In genomic region chr7:17090751-17091150, GRCh38 we compare ENCODE assay signal across 23 cellular contexts.
DNase-seq lines count a peak whose midpoint lies in the region; ATAC-seq, FAIRE-seq and TF ChIP-seq lines count a peak whose summit lies in the region.
"Had no signal": no experiment of that assay in that cellular context is flagged by ENCODE, and none has a peak within 500 bp of the region (broad histone marks: within the 10 kb centered on the region; RNA-seq: fewer than 3 reads in every experiment).

No MANE protein-coding gene starts in this region.

- CTCF ChIA-PET in A673 (lab: Charles Lee), result no interaction called here
- CTCF ChIA-PET in activated CD8-positive, alpha-beta T cell treated with anti-CD3 and anti-CD28 coated beads, Interleukin-2, amount 10 ng/mL, durations not matched to agents 7 days and 5 days (lab: Charles Lee), result no interaction called here
- CTCF ChIA-PET in activated naive CD4-positive, alpha-beta T cell treated with anti-CD3 and anti-CD28 coated beads for 36 hours (lab: Charles Lee), result no interaction called here

- no peaks in the 10 kb centered on the region for H3K79me2 ChIP-seq in astrocyte (ENCODE audit: insufficient read depth, low read length)
- H3K79me2 ChIP-seq: hepatocyte had no signal

- H3K4me1 ChIP-seq in A673 (ENCODE audit: insufficient read depth, low read length, poor library complexity, severe bottlenecking) (no peaks in the 10 kb centered on the region), astrocyte (ENCODE audit: insufficient read depth, low read length) (peaks cover 2% of the 10 kb centered on the region)
- H3K4me1 ChIP-seq: left ventricle myocardium inferior had no signal

- H3K9ac ChIP-seq in astrocyte (ENCODE audit: low read length), result no peak overlapping the region

- H3K36me3 Mint-ChIP-seq in astrocyte (ENCODE audit: low read depth, unreplicated experiment), result no peaks in the 10 kb centered on the region
- H3K36me3 Mint-ChIP-seq in activated CD8-positive, alpha-beta T cell treated with anti-CD3 and anti-CD28 coated beads, Interleukin-2, amount 10 ng/mL, durations not matched to agents 7 days and 5 days (ENCODE audit: low read depth), result peaks cover 2% of the 10 kb centered on the region
- H3K36me3 Mint-ChIP-seq in activated naive CD4-positive, alpha-beta T cell treated with anti-CD3 and anti-CD28 coated beads for 36 hours (ENCODE audit: low read depth), result no peaks in the 10 kb centered on the region
- H3K36me3 Mint-ChIP-seq: WTC11 had no signal

- no peaks in the 10 kb centered on the region for H3K27me3 Mint-ChIP-seq in astrocyte (ENCODE audit: low read depth, unreplicated experiment)
- no peaks in the 10 kb centered on the region for H3K27me3 Mint-ChIP-seq in activated CD8-positive, alpha-beta T cell treated with anti-CD3 and anti-CD28 coated beads, Interleukin-2, amount 10 ng/mL, durations not matched to agents 7 days and 5 days (ENCODE audit: low read depth)
- no peaks in the 10 kb centered on the region for H3K27me3 Mint-ChIP-seq in activated naive CD4-positive, alpha-beta T cell treated with anti-CD3 and anti-CD28 coated beads for 36 hours (ENCODE audit: low read depth)
- H3K27me3 Mint-ChIP-seq: activated CD8-positive, alpha-beta memory T cell treated with anti-CD3 and anti-CD28 coated beads, Interleukin-2, amount 10 ng/mL, durations not matched to agents 7 days and 5 days had no signal

- FAIRE-seq in astrocyte (lab: Jason Lieb, UNC), result peak; percentile 92
- FAIRE-seq: endometrium had no signal

- POLR2A ChIA-PET in A673 (lab: Charles Lee; ENCODE audit: low non-redundant PET), result no interaction called here
- POLR2A ChIA-PET in activated CD8-positive, alpha-beta T cell treated with anti-CD3 and anti-CD28 coated beads, Interleukin-2, amount 10 ng/mL, durations not matched to agents 7 days and 5 days (lab: Charles Lee), result no interaction called here

- no peak overlapping the region for H3K4me2 ChIP-seq in astrocyte (ENCODE audit: low read length)
- H3K4me2 ChIP-seq: hepatocyte had no signal

- no peak overlapping the region for H3K27ac Mint-ChIP-seq in astrocyte (ENCODE audit: unreplicated experiment)
- H3K27ac Mint-ChIP-seq in activated CD8-positive, alpha-beta T cell treated with anti-CD3 and anti-CD28 coated beads, Interleukin-2, amount 10 ng/mL, durations not matched to agents 7 days and 5 days, result no peak overlapping the region
- H3K27ac Mint-ChIP-seq in activated naive CD4-positive, alpha-beta T cell treated with anti-CD3 and anti-CD28 coated beads for 36 hours, result no peak overlapping the region
- H3K27ac Mint-ChIP-seq: activated CD8-positive, alpha-beta memory T cell treated with anti-CD3 and anti-CD28 coated beads, Interleukin-2, amount 10 ng/mL, durations not matched to agents 7 days and 5 days; naive thymus-derived CD8-positive, alpha-beta T cell; WTC11 had no signal

- H3K4me3 ChIP-seq in A673 (ENCODE audit: low read depth, low read length, poor library complexity, severe bottlenecking) (no peak overlapping the region), HFF-Myc (replicated peaks; ENCODE audit: low read depth, low read length) (no peak overlapping the region), astrocyte (ENCODE audit: insufficient read depth, low read depth, low read length) (no peak overlapping the region), fibroblast of villous mesenchyme (ENCODE audit: low read depth, low read length) (no peak overlapping the region)
- H3K4me3 ChIP-seq: hepatocyte, left ventricle myocardium inferior, upper lobe of left lung had no signal

- no peaks in the 10 kb centered on the region for H4K20me1 ChIP-seq in astrocyte (ENCODE audit: insufficient read depth, low read length)

- no peak overlapping the region for H3K4me3 Mint-ChIP-seq in astrocyte (ENCODE audit: unreplicated experiment)
- no peak overlapping the region for H3K4me3 Mint-ChIP-seq in activated CD8-positive, alpha-beta T cell treated with anti-CD3 and anti-CD28 coated beads, Interleukin-2, amount 10 ng/mL, durations not matched to agents 7 days and 5 days
- H3K4me3 Mint-ChIP-seq in activated naive CD4-positive, alpha-beta T cell treated with anti-CD3 and anti-CD28 coated beads for 36 hours, result no peak overlapping the region
- H3K4me3 Mint-ChIP-seq: activated CD8-positive, alpha-beta memory T cell treated with anti-CD3 and anti-CD28 coated beads, Interleukin-2, amount 10 ng/mL, durations not matched to agents 7 days and 5 days; naive thymus-derived CD8-positive, alpha-beta T cell; WTC11 had no signal

- H3K27me3 ChIP-seq in A673 (replicated peaks; ENCODE audit: insufficient read depth, low read depth, low read length, poor library complexity) (no peaks in the 10 kb centered on the region), astrocyte (ENCODE audit: insufficient read depth, low read length) (no peaks in the 10 kb centered on the region)
- H3K27me3 ChIP-seq: hepatocyte, upper lobe of left lung had no signal

- no peaks in the 10 kb centered on the region for H3K9me3 Mint-ChIP-seq in astrocyte (ENCODE audit: unreplicated experiment)
- peaks cover 3% of the 10 kb centered on the region for H3K9me3 Mint-ChIP-seq in activated CD8-positive, alpha-beta T cell treated with anti-CD3 and anti-CD28 coated beads, Interleukin-2, amount 10 ng/mL, durations not matched to agents 7 days and 5 days (ENCODE audit: insufficient read depth)
- H3K9me3 Mint-ChIP-seq in activated naive CD4-positive, alpha-beta T cell treated with anti-CD3 and anti-CD28 coated beads for 36 hours, result no peaks in the 10 kb centered on the region
- H3K9me3 Mint-ChIP-seq: WTC11 had no signal

- H3K36me3 ChIP-seq in A673 (ENCODE audit: insufficient read depth, low read length, poor library complexity, severe bottlenecking) (no peaks in the 10 kb centered on the region), astrocyte (ENCODE audit: insufficient read depth, low read length) (no peaks in the 10 kb centered on the region)
- H3K36me3 ChIP-seq: left ventricle myocardium inferior, upper lobe of left lung had no signal

- H3K27ac ChIP-seq in A673 (ENCODE audit: low read depth, low read length, poor library complexity, severe bottlenecking), result no peak overlapping the region
- H3K27ac ChIP-seq in astrocyte (ENCODE audit: low read depth, low read length), result no peak overlapping the region
- H3K27ac ChIP-seq: hepatocyte, left ventricle myocardium inferior, upper lobe of left lung had no signal

- TF ChIP-seq CTCF in A673 (conservative IDR thresholded peaks at IDR 0.05; ENCODE audit: low read depth, low read length) (no peak), HFF-Myc (IDR thresholded peaks at IDR 0.05; ENCODE audit: low read depth, low read length, missing control alignments) (no peak), astrocyte (IDR thresholded peaks at IDR 0.05; ENCODE audit: insufficient read depth, low read depth, low read length) (no peak), fibroblast of villous mesenchyme (IDR thresholded peaks at IDR 0.05; ENCODE audit: insufficient read depth, low read depth, low read length) (no peak)

- BruUV-seq in A673 (replicated peaks; lab: Mats Ljungman, UMichigan), result no TSS peak

- DNase-seq in A673 (ENCODE audit: low spot score) (peak; percentile 4), HFF-Myc (ENCODE audit: extremely low read depth, low read depth) (peak; percentile 46), astrocyte (ENCODE audit: low read depth) (peak; percentile 88), fibroblast of villous mesenchyme (ENCODE audit: low read depth) (peak; percentile 41), cerebellum (ENCODE audit: low spot score) (no peak), sciatic nerve (ENCODE audit: low spot score) (no peak)
- no peak for DNase-seq in activated CD8-positive, alpha-beta T cell treated with anti-CD3 and anti-CD28 coated beads, Interleukin-2, amount 10 ng/mL, durations not matched to agents 7 days and 5 days
- DNase-seq in activated naive CD4-positive, alpha-beta T cell treated with anti-CD3 and anti-CD28 coated beads for 36 hours, result no peak
- DNase-seq: ACHN; activated CD8-positive, alpha-beta memory T cell treated with anti-CD3 and anti-CD28 coated beads, Interleukin-2, amount 10 ng/mL, durations not matched to agents 7 days and 5 days; H7; KG1; left ventricle myocardium inferior; naive thymus-derived CD8-positive, alpha-beta T cell; NCI-H1694 treated with DMSO at 0.1 percent for 48 hours; NCI-H526 treated with DMSO at 0.1 percent for 48 hours; retina; stimulated activated CD4-positive, alpha-beta T cell treated with anti-CD3 and anti-CD28 coated beads, Interleukin-4, amount 100 ng/mL, for 1 hour; upper lobe of left lung had no signal

- intact Hi-C loops in A673 (cut with micrococcal nuclease; ENCODE audit: unreplicated experiment) (no loop called here), sciatic nerve (cut with DNase I) (no loop called here)
- intact Hi-C loops in activated naive CD4-positive, alpha-beta T cell treated with anti-CD3 and anti-CD28 coated beads for 36 hours (cut with micrococcal nuclease), result no loop called here

- H3K9me3 ChIP-seq in A673 (ENCODE audit: low read depth, low read length, poor library complexity, severe bottlenecking) (no peaks in the 10 kb centered on the region), astrocyte (ENCODE audit: insufficient read depth, low read depth, low read length) (no peaks in the 10 kb centered on the region)
- H3K9me3 ChIP-seq: left ventricle myocardium inferior, upper lobe of left lung had no signal

- H3K4me1 Mint-ChIP-seq in astrocyte (ENCODE audit: low read depth, unreplicated experiment), result peaks cover 3% of the 10 kb centered on the region
- H3K4me1 Mint-ChIP-seq in activated CD8-positive, alpha-beta T cell treated with anti-CD3 and anti-CD28 coated beads, Interleukin-2, amount 10 ng/mL, durations not matched to agents 7 days and 5 days (ENCODE audit: low read depth), result no peaks in the 10 kb centered on the region
- H3K4me1 Mint-ChIP-seq in activated naive CD4-positive, alpha-beta T cell treated with anti-CD3 and anti-CD28 coated beads for 36 hours (ENCODE audit: low read depth), result no peaks in the 10 kb centered on the region
- H3K4me1 Mint-ChIP-seq: activated CD8-positive, alpha-beta memory T cell treated with anti-CD3 and anti-CD28 coated beads, Interleukin-2, amount 10 ng/mL, durations not matched to agents 7 days and 5 days had no signal

- no peak for ATAC-seq in activated CD8-positive, alpha-beta T cell treated with anti-CD3 and anti-CD28 coated beads, Interleukin-2, amount 10 ng/mL, durations not matched to agents 7 days and 5 days
- no peak for ATAC-seq in sciatic nerve
- ATAC-seq: activated CD8-positive, alpha-beta memory T cell treated with anti-CD3 and anti-CD28 coated beads, Interleukin-2, amount 10 ng/mL, durations not matched to agents 7 days and 5 days; naive thymus-derived CD8-positive, alpha-beta T cell; Panc1; WTC11 had no signal

- no peak overlapping the region for H2AFZ ChIP-seq in astrocyte (ENCODE audit: low read depth, low read length)
- H2AFZ ChIP-seq: hepatocyte had no signal

Comparison
In these comparisons a context has a peak if more than half of its experiments do, and no peak if none do; other contexts are left out.
1. DNase-seq: peak in A673 (single experiment), HFF-Myc (single experiment), astrocyte (single experiment) and fibroblast of villous mesenchyme (single experiment); none in activated CD8-positive, alpha-beta T cell treated with anti-CD3 and anti-CD28 coated beads, Interleukin-2, amount 10 ng/mL, durations not matched to agents 7 days and 5 days (single experiment), activated naive CD4-positive, alpha-beta T cell treated with anti-CD3 and anti-CD28 coated beads for 36 hours (single experiment), cerebellum (single experiment) and sciatic nerve (single experiment).